8 cellular contexts compared by ENCODE assay signal in the genomic region with DNA sequence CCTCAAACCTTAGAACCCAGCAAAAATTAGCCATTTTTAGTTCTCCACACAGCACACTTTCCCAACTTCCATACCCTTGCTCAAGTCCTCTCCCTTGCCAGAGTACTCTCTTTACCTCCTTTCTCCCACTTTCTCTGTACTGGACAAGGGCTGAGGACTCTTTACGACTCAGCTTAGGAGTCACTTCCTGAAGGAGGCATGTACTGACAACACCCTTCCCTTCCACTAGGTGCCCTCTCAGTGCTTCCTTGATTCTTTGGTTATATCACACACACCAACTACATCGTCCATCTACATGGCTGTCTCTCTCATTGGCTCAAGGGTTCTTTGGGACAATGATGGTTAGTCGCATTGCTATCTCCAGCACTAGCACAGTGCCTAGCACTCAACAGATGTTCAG. TPM values are rescaled to one million over a fixed set of nuclear protein-coding genes. Genes with fewer than 3 reads are reported as not detected.
DNase-seq lines count a peak whose midpoint lies in the region; ATAC-seq, FAIRE-seq and TF ChIP-seq lines count a peak whose summit lies in the region.

No MANE protein-coding gene starts in this region.

- TF ChIP-seq CTCF in VCaP (conservative IDR thresholded peaks at IDR 0.05), result peak; percentile 39

- no peak for FAIRE-seq in frontal cortex (lab: Jason Lieb, UNC)

- ATAC-seq in GM18505 (IDR thresholded peaks at IDR 0.05; ENCODE audit: unreplicated experiment) (peak; percentile 68), HG03520 (IDR thresholded peaks at IDR 0.05; ENCODE audit: unreplicated experiment) (peak; percentile 84)

- DNase-seq in AG08395 (ENCODE audit: low spot score), result peak; percentile 53
- DNase-seq in kidney glomerular epithelial cell (lab: John Stamatoyannopoulos, UW), result peak; percentile 39
- no peak for DNase-seq in frontal cortex (ENCODE audit: low spot score in 2 of 2)
- DNase-seq in inferior parietal cortex (ENCODE audit: extremely low spot score), result no peak
- DNase-seq in activated naive CD4-positive, alpha-beta T cell treated with anti-CD3 and anti-CD28 coated beads, Interleukin-2, amount 50 U/mL, for 16 hours, result no peak

- TF ChIP-seq POLR2A in GM18505 (IDR thresholded peaks at IDR 0.05; ENCODE audit: borderline replicate concordance, extremely low read depth, insufficient read depth, insufficient read length), result no peak

- H3K27ac ChIP-seq in VCaP, result no peak overlapping the region

RNA-seq across cellular contexts. Expression of a gene that starts 5.2 kb away (rescaled TPM):
- total RNA-seq in frontal cortex, result not detected

RNA-seq across cellular contexts. Expression of a gene that starts 18.6 kb away (rescaled TPM):
- 9.0 TPM for total RNA-seq in frontal cortex

Comparison
In these comparisons a context has a peak if more than half of its experiments do, and no peak if none do; other contexts are left out.
1. DNase-seq: peak in AG08395 (single experiment) and kidney glomerular epithelial cell (single experiment); none in frontal cortex (0 of 2), inferior parietal cortex (single experiment) and activated naive CD4-positive, alpha-beta T cell treated with anti-CD3 and anti-CD28 coated beads, Interleukin-2, amount 50 U/mL, for 16 hours (single experiment).